In genomic region chr1:44802306-44803061, GRCh38 we compare ENCODE assay signal across 1 cellular context.
TF ChIP-seq lines count a peak whose summit lies in the region.

No MANE protein-coding gene starts in this region.

TF ChIP-seq in HepG2, 621 proteins besides CTCF, POLR2A, EP300 and RAD21 (continued from another document and continues in another):
- TF ChIP-seq HINFP (CRISPR knock-in tag; IDR thresholded peaks at IDR 0.05; ENCODE audit: low read depth) (no peak), ZNF710 (CRISPR knock-in tag; IDR thresholded peaks at IDR 0.05; ENCODE audit: borderline replicate concordance) (no peak), MTF1 (CRISPR knock-in tag; IDR thresholded peaks at IDR 0.05) (no peak), MATR3 (CRISPR knock-in tag; IDR thresholded peaks at IDR 0.05) (no peak), PHB2 (IDR thresholded peaks at IDR 0.05; ENCODE audit: partially characterized antibody) (no peak), SMAD1 (CRISPR knock-in tag; IDR thresholded peaks at IDR 0.05; ENCODE audit: borderline replicate concordance, low read depth) (no peak), ISL2 (CRISPR knock-in tag; IDR thresholded peaks at IDR 0.05) (no peak), FOXK1 (CRISPR knock-in tag; IDR thresholded peaks at IDR 0.05; ENCODE audit: borderline replicate concordance, low read depth) (no peak), RARA (CRISPR knock-in tag; IDR thresholded peaks at IDR 0.05) (0 out of 2 replicates have a peak, but pooled peaks have one; percentile 15), ZNF660 (CRISPR knock-in tag; IDR thresholded peaks at IDR 0.05; ENCODE audit: borderline replicate concordance, low read depth) (no peak), CC2D1A (CRISPR knock-in tag; IDR thresholded peaks at IDR 0.05) (no peak), ZNF563 (CRISPR knock-in tag; IDR thresholded peaks at IDR 0.05) (no peak), NKX3-1 (CRISPR knock-in tag; IDR thresholded peaks at IDR 0.05) (no peak), ZNF501 (CRISPR knock-in tag; IDR thresholded peaks at IDR 0.05) (no peak), ONECUT2 (CRISPR knock-in tag; IDR thresholded peaks at IDR 0.05) (no peak), U2AF2 (IDR thresholded peaks at IDR 0.05; ENCODE audit: low read depth, low read length) (no peak), STAT5B (CRISPR knock-in tag; IDR thresholded peaks at IDR 0.05) (no peak), REL (CRISPR knock-in tag; conservative IDR thresholded peaks at IDR 0.05) (no peak), SOX13 (IDR thresholded peaks at IDR 0.05) (no peak), SOX13 (CRISPR knock-in tag; conservative IDR thresholded peaks at IDR 0.05 in 1 of 2, IDR thresholded peaks at IDR 0.05 in 1 of 2) (no peak), PITX1 (CRISPR knock-in tag; IDR thresholded peaks at IDR 0.05) (no peak), SYNCRIP (IDR thresholded peaks at IDR 0.05; ENCODE audit: insufficient read depth, low read depth, low read length) (no peak), ZFP36L2 (CRISPR knock-in tag; IDR thresholded peaks at IDR 0.05) (no peak), MAFG (CRISPR knock-in tag; IDR thresholded peaks at IDR 0.05) (no peak), ARNT (IDR thresholded peaks at IDR 0.05) (no peak), RFXAP (CRISPR knock-in tag; IDR thresholded peaks at IDR 0.05; ENCODE audit: borderline replicate concordance) (no peak), LCORL (IDR thresholded peaks at IDR 0.05) (no peak), LCORL (CRISPR knock-in tag; IDR thresholded peaks at IDR 0.05) (no peak), TCF7 (IDR thresholded peaks at IDR 0.05; ENCODE audit: low read depth) (no peak), ZNF768 (CRISPR knock-in tag; IDR thresholded peaks at IDR 0.05) (no peak), NRL (CRISPR knock-in tag; IDR thresholded peaks at IDR 0.05; ENCODE audit: borderline replicate concordance) (no peak), ZBTB21 (CRISPR knock-in tag; IDR thresholded peaks at IDR 0.05) (no peak), ZMAT3 (CRISPR knock-in tag; conservative IDR thresholded peaks at IDR 0.05) (no peak), CBX5 (CRISPR knock-in tag; IDR thresholded peaks at IDR 0.05; ENCODE audit: borderline replicate concordance) (no peak), MXI1 (IDR thresholded peaks at IDR 0.05; ENCODE audit: borderline replicate concordance, low read depth, low read length) (no peak), MZF1 (CRISPR knock-in tag; IDR thresholded peaks at IDR 0.05; ENCODE audit: borderline replicate concordance) (no peak), ZNF737 (CRISPR knock-in tag; IDR thresholded peaks at IDR 0.05; ENCODE audit: borderline replicate concordance) (no peak), ZNF281 (CRISPR knock-in tag; IDR thresholded peaks at IDR 0.05; ENCODE audit: borderline replicate concordance) (peak; percentile 64; the same call in 1 of the 2 replicates), POLR2AphosphoS2 (IDR thresholded peaks at IDR 0.05; ENCODE audit: low read depth, low read length) (no peak), ARNTL (CRISPR knock-in tag; IDR thresholded peaks at IDR 0.05) (no peak), ZNF83 (CRISPR knock-in tag; IDR thresholded peaks at IDR 0.05; ENCODE audit: borderline replicate concordance) (no peak), PRDM4 (CRISPR knock-in tag; IDR thresholded peaks at IDR 0.05; ENCODE audit: borderline replicate concordance) (no peak), ZNF335 (CRISPR knock-in tag; IDR thresholded peaks at IDR 0.05) (no peak), SNAPC2 (CRISPR knock-in tag; IDR thresholded peaks at IDR 0.05) (no peak), PLRG1 (conservative IDR thresholded peaks at IDR 0.05) (no peak), PHF21A (CRISPR knock-in tag; IDR thresholded peaks at IDR 0.05) (no peak), ZNF225 (CRISPR knock-in tag; IDR thresholded peaks at IDR 0.05) (0 out of 2 replicates have a peak, but pooled peaks have one; percentile 10), ZNF160 (CRISPR knock-in tag; IDR thresholded peaks at IDR 0.05) (no peak)
- TF ChIP-seq, protein P1, sequence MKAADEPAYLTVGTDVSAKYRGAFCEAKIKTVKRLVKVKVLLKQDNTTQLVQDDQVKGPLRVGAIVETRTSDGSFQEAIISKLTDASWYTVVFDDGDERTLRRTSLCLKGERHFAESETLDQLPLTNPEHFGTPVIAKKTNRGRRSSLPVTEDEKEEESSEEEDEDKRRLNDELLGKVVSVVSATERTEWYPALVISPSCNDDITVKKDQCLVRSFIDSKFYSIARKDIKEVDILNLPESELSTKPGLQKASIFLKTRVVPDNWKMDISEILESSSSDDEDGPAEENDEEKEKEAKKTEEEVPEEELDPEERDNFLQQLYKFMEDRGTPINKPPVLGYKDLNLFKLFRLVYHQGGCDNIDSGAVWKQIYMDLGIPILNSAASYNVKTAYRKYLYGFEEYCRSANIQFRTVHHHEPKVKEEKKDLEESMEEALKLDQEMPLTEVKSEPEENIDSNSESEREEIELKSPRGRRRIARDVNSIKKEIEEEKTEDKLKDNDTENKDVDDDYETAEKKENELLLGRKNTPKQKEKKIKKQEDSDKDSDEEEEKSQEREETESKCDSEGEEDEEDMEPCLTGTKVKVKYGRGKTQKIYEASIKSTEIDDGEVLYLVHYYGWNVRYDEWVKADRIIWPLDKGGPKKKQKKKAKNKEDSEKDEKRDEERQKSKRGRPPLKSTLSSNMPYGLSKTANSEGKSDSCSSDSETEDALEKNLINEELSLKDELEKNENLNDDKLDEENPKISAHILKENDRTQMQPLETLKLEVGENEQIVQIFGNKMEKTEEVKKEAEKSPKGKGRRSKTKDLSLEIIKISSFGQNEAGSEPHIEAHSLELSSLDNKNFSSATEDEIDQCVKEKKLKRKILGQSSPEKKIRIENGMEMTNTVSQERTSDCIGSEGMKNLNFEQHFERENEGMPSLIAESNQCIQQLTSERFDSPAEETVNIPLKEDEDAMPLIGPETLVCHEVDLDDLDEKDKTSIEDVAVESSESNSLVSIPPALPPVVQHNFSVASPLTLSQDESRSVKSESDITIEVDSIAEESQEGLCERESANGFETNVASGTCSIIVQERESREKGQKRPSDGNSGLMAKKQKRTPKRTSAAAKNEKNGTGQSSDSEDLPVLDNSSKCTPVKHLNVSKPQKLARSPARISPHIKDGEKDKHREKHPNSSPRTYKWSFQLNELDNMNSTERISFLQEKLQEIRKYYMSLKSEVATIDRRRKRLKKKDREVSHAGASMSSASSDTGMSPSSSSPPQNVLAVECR (CRISPR knock-in tag; IDR thresholded peaks at IDR 0.05; ENCODE audit: borderline replicate concordance), result peak; percentile 27; the same call in 1 of the 2 replicates
- TF ChIP-seq, protein P2, sequence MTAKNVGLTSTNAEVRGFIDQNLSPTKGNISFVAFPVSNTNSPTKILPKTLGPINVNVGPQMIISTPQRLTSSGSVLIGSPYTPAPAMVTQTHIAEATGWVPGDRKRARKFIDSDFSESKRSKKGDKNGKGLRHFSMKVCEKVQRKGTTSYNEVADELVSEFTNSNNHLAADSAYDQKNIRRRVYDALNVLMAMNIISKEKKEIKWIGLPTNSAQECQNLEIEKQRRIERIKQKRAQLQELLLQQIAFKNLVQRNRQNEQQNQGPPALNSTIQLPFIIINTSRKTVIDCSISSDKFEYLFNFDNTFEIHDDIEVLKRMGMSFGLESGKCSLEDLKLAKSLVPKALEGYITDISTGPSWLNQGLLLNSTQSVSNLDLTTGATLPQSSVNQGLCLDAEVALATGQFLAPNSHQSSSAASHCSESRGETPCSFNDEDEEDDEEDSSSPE (CRISPR knock-in tag; IDR thresholded peaks at IDR 0.05), result no peak
- TF ChIP-seq, protein P3, sequence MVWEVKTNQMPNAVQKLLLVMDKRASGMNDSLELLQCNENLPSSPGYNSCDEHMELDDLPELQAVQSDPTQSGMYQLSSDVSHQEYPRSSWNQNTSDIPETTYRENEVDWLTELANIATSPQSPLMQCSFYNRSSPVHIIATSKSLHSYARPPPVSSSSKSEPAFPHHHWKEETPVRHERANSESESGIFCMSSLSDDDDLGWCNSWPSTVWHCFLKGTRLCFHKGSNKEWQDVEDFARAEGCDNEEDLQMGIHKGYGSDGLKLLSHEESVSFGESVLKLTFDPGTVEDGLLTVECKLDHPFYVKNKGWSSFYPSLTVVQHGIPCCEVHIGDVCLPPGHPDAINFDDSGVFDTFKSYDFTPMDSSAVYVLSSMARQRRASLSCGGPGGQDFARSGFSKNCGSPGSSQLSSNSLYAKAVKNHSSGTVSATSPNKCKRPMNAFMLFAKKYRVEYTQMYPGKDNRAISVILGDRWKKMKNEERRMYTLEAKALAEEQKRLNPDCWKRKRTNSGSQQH (CRISPR knock-in tag; IDR thresholded peaks at IDR 0.05; ENCODE audit: low read depth), result no peak
- TF ChIP-seq, protein P4, sequence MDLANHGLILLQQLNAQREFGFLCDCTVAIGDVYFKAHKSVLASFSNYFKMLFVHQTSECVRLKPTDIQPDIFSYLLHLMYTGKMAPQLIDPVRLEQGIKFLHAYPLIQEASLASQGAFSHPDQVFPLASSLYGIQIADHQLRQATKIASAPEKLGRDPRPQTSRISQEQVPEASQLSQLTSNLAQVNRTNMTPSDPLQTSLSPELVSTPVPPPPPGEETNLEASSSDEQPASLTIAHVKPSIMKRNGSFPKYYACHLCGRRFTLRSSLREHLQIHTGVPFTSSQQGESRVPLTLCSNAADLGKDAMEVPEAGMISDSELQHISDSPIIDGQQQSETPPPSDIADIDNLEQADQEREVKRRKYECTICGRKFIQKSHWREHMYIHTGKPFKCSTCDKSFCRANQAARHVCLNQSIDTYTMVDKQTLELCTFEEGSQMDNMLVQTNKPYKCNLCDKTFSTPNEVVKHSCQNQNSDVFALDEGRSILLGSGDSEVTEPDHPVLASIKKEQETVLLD (CRISPR knock-in tag; IDR thresholded peaks at IDR 0.05; ENCODE audit: low read depth), result no peak
- TF ChIP-seq, protein P5, sequence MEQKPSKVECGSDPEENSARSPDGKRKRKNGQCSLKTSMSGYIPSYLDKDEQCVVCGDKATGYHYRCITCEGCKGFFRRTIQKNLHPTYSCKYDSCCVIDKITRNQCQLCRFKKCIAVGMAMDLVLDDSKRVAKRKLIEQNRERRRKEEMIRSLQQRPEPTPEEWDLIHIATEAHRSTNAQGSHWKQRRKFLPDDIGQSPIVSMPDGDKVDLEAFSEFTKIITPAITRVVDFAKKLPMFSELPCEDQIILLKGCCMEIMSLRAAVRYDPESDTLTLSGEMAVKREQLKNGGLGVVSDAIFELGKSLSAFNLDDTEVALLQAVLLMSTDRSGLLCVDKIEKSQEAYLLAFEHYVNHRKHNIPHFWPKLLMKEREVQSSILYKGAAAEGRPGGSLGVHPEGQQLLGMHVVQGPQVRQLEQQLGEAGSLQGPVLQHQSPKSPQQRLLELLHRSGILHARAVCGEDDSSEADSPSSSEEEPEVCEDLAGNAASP (CRISPR knock-in tag; IDR thresholded peaks at IDR 0.05; ENCODE audit: borderline replicate concordance), result no peak
